In genomic region chr6:27902335-27903314, GRCh38 we compare ENCODE assay signal across 1 cellular context.
TF ChIP-seq lines count a peak whose summit lies in the region.

No MANE protein-coding gene starts in this region.

TF ChIP-seq in GM12878, 131 proteins besides CTCF, POLR2A, EP300 and RAD21 (continued from another document and continues in another):
- TF ChIP-seq CEBPZ (IDR thresholded peaks at IDR 0.05; ENCODE audit: low read depth, low read length) (no peak), MYB (IDR thresholded peaks at IDR 0.05; ENCODE audit: borderline replicate concordance, low read depth, low read length) (no peak), ZNF384 (IDR thresholded peaks at IDR 0.05; ENCODE audit: borderline replicate concordance, low read depth, low read length) (peak; percentile 73), SPI1 (IDR thresholded peaks at IDR 0.05; ENCODE audit: borderline replicate concordance, insufficient read depth, low read depth, low read length) (no peak), CREM (IDR thresholded peaks at IDR 0.05; ENCODE audit: low read depth) (peak; percentile 78), TCF3 (IDR thresholded peaks at IDR 0.05; ENCODE audit: borderline replicate concordance, insufficient read depth, low read depth, low read length) (no peak), RAD51 (IDR thresholded peaks at IDR 0.05) (no peak; the same call in 1 of the 2 replicates), BCLAF1 (IDR thresholded peaks at IDR 0.05) (no peak), RELA (IDR thresholded peaks at IDR 0.05; ENCODE audit: borderline replicate concordance, partially characterized antibody) (peak; percentile 56), USF1 (IDR thresholded peaks at IDR 0.05; ENCODE audit: borderline replicate concordance, extremely low read length, insufficient read depth, low read depth, low read length) (no peak), RUNX3 (IDR thresholded peaks at IDR 0.05; ENCODE audit: low read length) (peak; percentile 66), ZNF24 (IDR thresholded peaks at IDR 0.05) (peak; percentile 99), ZNF274 (IDR thresholded peaks at IDR 0.05; ENCODE audit: insufficient read depth, insufficient read length) (no peak), ZBTB40 (IDR thresholded peaks at IDR 0.05; ENCODE audit: borderline replicate concordance) (peak; percentile 83), PML (IDR thresholded peaks at IDR 0.05; ENCODE audit: low read length) (peak; percentile 61; the same call in 1 of the 2 replicates), GATAD2B (conservative IDR thresholded peaks at IDR 0.05; ENCODE audit: low read depth) (peak; percentile 57; the same call in 1 of the 2 replicates), MXI1 (IDR thresholded peaks at IDR 0.05; ENCODE audit: low read depth, low read length) (no peak; the same call in 1 of the 2 replicates), ZNF217 (IDR thresholded peaks at IDR 0.05) (peak; percentile 79; the same call in 1 of the 2 replicates), SP1 (IDR thresholded peaks at IDR 0.05; ENCODE audit: low read depth, low read length) (no peak), FOXK2 (IDR thresholded peaks at IDR 0.05) (0 out of 2 replicates have a peak, but pooled peaks have one; percentile 55), MTA3 (IDR thresholded peaks at IDR 0.05; ENCODE audit: borderline replicate concordance, low read length) (no peak), RCOR1 (conservative IDR thresholded peaks at IDR 0.05; ENCODE audit: low read depth, low read length) (0 out of 2 replicates have a peak, but pooled peaks have one; percentile 28), CHD2 (IDR thresholded peaks at IDR 0.05; ENCODE audit: borderline replicate concordance, low read depth, low read length) (no peak), POLR2AphosphoS2 (IDR thresholded peaks at IDR 0.05; ENCODE audit: low read depth, low read length) (no peak), BACH1 (IDR thresholded peaks at IDR 0.05; ENCODE audit: borderline replicate concordance) (no peak), NRF1 (conservative IDR thresholded peaks at IDR 0.05; ENCODE audit: low read depth, low read length) (no peak), BCL11A (IDR thresholded peaks at IDR 0.05; ENCODE audit: low read depth, low read length) (no peak), ZNF207 (IDR thresholded peaks at IDR 0.05; ENCODE audit: borderline replicate concordance) (peak; percentile 68), TARDBP (IDR thresholded peaks at IDR 0.05; ENCODE audit: borderline replicate concordance) (peak; percentile 97), MLLT1 (IDR thresholded peaks at IDR 0.05) (peak; percentile 77), KLF5 (IDR thresholded peaks at IDR 0.05; ENCODE audit: partially characterized antibody) (peak; percentile 71), MEF2A (IDR thresholded peaks at IDR 0.05; ENCODE audit: insufficient read depth, low read depth, low read length) (peak; percentile 40; the same call in 1 of the 2 replicates), USF2 (IDR thresholded peaks at IDR 0.05; ENCODE audit: borderline replicate concordance, low read depth, low read length) (no peak), REST (IDR thresholded peaks at IDR 0.05; ENCODE audit: low read depth, low read length) (no peak), PAX8 (IDR thresholded peaks at IDR 0.05) (no peak), CHD1 (IDR thresholded peaks at IDR 0.05; ENCODE audit: low read depth, low read length) (no peak), SMAD1 (IDR thresholded peaks at IDR 0.05; ENCODE audit: low read depth, partially characterized antibody) (no peak), IKZF1 (conservative IDR thresholded peaks at IDR 0.05) (peak; percentile 59), NR2F1 (conservative IDR thresholded peaks at IDR 0.05) (no peak), SUZ12 (IDR thresholded peaks at IDR 0.05; ENCODE audit: unreplicated experiment) (no peak), CBX3 (IDR thresholded peaks at IDR 0.05; ENCODE audit: borderline replicate concordance, low read depth) (no peak), ATF2 (IDR thresholded peaks at IDR 0.05; ENCODE audit: low read length) (peak; percentile 65), SREBF2 (IDR thresholded peaks at IDR 0.05; ENCODE audit: low read length) (peak; percentile 90)
